18 cellular contexts compared by ENCODE assay signal in the genomic region with DNA sequence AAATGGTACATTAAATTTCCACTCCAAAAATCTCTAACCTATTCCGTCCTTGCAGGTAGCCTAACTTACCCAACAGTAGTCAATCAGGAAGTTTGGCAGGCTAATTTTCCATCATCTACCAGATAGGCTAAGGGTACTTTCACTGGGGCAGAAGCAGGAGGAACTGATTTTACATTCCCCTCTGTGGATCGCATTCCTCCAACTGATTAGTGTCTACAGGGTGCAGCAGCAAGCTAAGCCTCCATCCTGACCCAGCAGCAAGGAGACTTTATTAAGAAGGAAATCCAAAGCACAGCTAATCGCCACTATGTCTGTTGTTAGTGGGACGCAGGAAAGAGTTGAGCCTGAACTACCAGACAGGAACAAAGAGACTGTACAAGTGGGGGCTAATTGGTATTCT.
"Had no signal": no experiment of that assay in that cellular context is flagged by ENCODE, and none has a peak within 500 bp of the region (broad histone marks: within the 10 kb centered on the region; RNA-seq: fewer than 3 reads in every experiment).

No MANE protein-coding gene starts in this region.

- H3K27me3 ChIP-seq: adrenal gland, gastroesophageal sphincter, heart right ventricle, thyroid gland had no signal

- H3K36me3 ChIP-seq: adrenal gland, gastroesophageal sphincter, heart right ventricle, thyroid gland had no signal

- H3K9me3 Mint-ChIP-seq: natural killer cell; stimulated activated memory B cell treated with anti-CD40 and anti-IgM and Interleukin-4, amounts not matched to agents 10 μg/mL and 1 μg/mL and 100 μg/mL, for 72 hours had no signal

- H3K4me1 ChIP-seq: adrenal gland, gastroesophageal sphincter, heart right ventricle, parathyroid adenoma, thyroid gland had no signal

- H3K9me3 ChIP-seq: adrenal gland, gastroesophageal sphincter, heart right ventricle, thyroid gland had no signal

- H3K4me3 ChIP-seq: adrenal gland, gastroesophageal sphincter, heart right ventricle, smooth muscle cell, thyroid gland had no signal

- ATAC-seq: esophagus mucosa; gastroesophageal sphincter; heart right ventricle; natural killer cell; sciatic nerve; stimulated activated memory B cell treated with anti-CD40 and anti-IgM and Interleukin-4, amounts not matched to agents 10 μg/mL and 1 μg/mL and 100 μg/mL, for 72 hours had no signal

- H3K27me3 Mint-ChIP-seq: stimulated activated memory B cell treated with anti-CD40 and anti-IgM and Interleukin-4, amounts not matched to agents 10 μg/mL and 1 μg/mL and 100 μg/mL, for 72 hours had no signal

- DNase-seq: activated CD4-positive, alpha-beta T cell treated with anti-CD3 and anti-CD28 coated beads, Interleukin-2, amount 50 U/mL, for 1 hour; activated CD4-positive, CD25-positive, alpha-beta regulatory T cell; activated naive CD4-positive, alpha-beta T cell treated with Interleukin-2 at 50 U/mL for 16 hours; adrenal gland; cerebellar nuclear complex; effector CD4-positive, alpha-beta T cell; heart right ventricle; mesenchymal stem cell; natural killer cell; stimulated activated CD4-positive, alpha-beta T cell treated with anti-CD3 and anti-CD28 coated beads, Interleukin-4, amount 100 ng/mL, for 24 hours; thyroid gland had no signal

- H3K36me3 Mint-ChIP-seq: natural killer cell had no signal

- H3K4me3 Mint-ChIP-seq: activated T-helper 1 cell treated with anti-CD3 and anti-CD28 coated beads, Interleukin-12 subunit alpha, Interleukin-12 subunit beta, Interleukin-2, Interleukin-4 antibody, amounts not matched to agents 30 ng/mL and 10 ng/mL and 1 ng/mL, durations not matched to agents 14 hours and 24 hours and 36 hours; natural killer cell; stimulated activated memory B cell treated with anti-CD40 and anti-IgM and Interleukin-4, amounts not matched to agents 10 μg/mL and 1 μg/mL and 100 μg/mL, for 72 hours had no signal

- H3K27ac ChIP-seq: adrenal gland, gastroesophageal sphincter, heart right ventricle, parathyroid adenoma, thyroid gland had no signal

- H3K27ac Mint-ChIP-seq: activated T-helper 1 cell treated with anti-CD3 and anti-CD28 coated beads, Interleukin-12 subunit alpha, Interleukin-12 subunit beta, Interleukin-2, Interleukin-4 antibody, amounts not matched to agents 30 ng/mL and 10 ng/mL and 1 ng/mL, durations not matched to agents 14 hours and 24 hours and 36 hours; stimulated activated memory B cell treated with anti-CD40 and anti-IgM and Interleukin-4, amounts not matched to agents 10 μg/mL and 1 μg/mL and 100 μg/mL, for 72 hours had no signal
